22 cellular contexts compared by ENCODE assay signal in genomic region chr14:55276736-55277135, GRCh38. TPM values are rescaled to one million over a fixed set of nuclear protein-coding genes. Genes with fewer than 3 reads are reported as not detected.
DNase-seq lines count a peak whose midpoint lies in the region; ATAC-seq and TF ChIP-seq lines count a peak whose summit lies in the region.
"Had no signal": no experiment of that assay in that cellular context is flagged by ENCODE, and none has a peak within 500 bp of the region (broad histone marks: within the 10 kb centered on the region; RNA-seq: fewer than 3 reads in every experiment).

No MANE protein-coding gene starts in this region.

- H4K20me1 ChIP-seq in OCI-LY7 (ENCODE audit: insufficient read depth, low read length), result peaks cover 11% of the 10 kb centered on the region; the same call in 1 of the 2 replicates

- peak overlapping the region; percentile 69 for H3K4me2 ChIP-seq in OCI-LY7 (ENCODE audit: low read length)
- H3K4me2 ChIP-seq in mesendoderm (ENCODE audit: low read length), result no peak overlapping the region
- H3K4me2 ChIP-seq: A549, BLaER1, PC-9 had no signal

- H3K9me3 Mint-ChIP-seq in natural killer cell, result no peaks in the 10 kb centered on the region
- no peaks in the 10 kb centered on the region for H3K9me3 Mint-ChIP-seq in natural killer cell treated with Interleukin-12 subunit alpha and Interleukin-12 subunit beta and Interleukin-15 and Interleukin-18, amount 100 ng/mL, for 72 hours
- H3K9me3 Mint-ChIP-seq in stimulated activated memory B cell treated with anti-CD40 and anti-IgM and Interleukin-4, amounts not matched to agents 10 μg/mL and 1 μg/mL and 100 μg/mL, for 72 hours, result no peaks in the 10 kb centered on the region
- H3K9me3 Mint-ChIP-seq: CD4-positive, alpha-beta memory T cell had no signal

- no peak overlapping the region for H3K18ac ChIP-seq in mesendoderm (ENCODE audit: low read length)

- H3K79me2 ChIP-seq in OCI-LY7 (ENCODE audit: insufficient read depth, low read depth, low read length) (peaks cover 92% of the 10 kb centered on the region), mesendoderm (ENCODE audit: control insufficient read depth, insufficient read depth, low read length) (peaks cover 44% of the 10 kb centered on the region)

- no peak overlapping the region for H3K56ac ChIP-seq in mesendoderm (ENCODE audit: low read length)

- no peaks in the 10 kb centered on the region for H3K9me2 ChIP-seq in OCI-LY7 (ENCODE audit: insufficient read depth, low read length)

- no peak overlapping the region for H3K4ac ChIP-seq in mesendoderm (ENCODE audit: low read depth, low read length)

- no peaks in the 10 kb centered on the region for H3K36me3 Mint-ChIP-seq in natural killer cell
- no peaks in the 10 kb centered on the region for H3K36me3 Mint-ChIP-seq in natural killer cell treated with Interleukin-12 subunit alpha and Interleukin-12 subunit beta and Interleukin-15 and Interleukin-18, amount 100 ng/mL, for 72 hours
- peaks cover 10% of the 10 kb centered on the region for H3K36me3 Mint-ChIP-seq in stimulated activated memory B cell treated with anti-CD40 and anti-IgM and Interleukin-4, amounts not matched to agents 10 μg/mL and 1 μg/mL and 100 μg/mL, for 72 hours

- POLR2A ChIA-PET in OCI-LY7 (lab: Charles Lee), result interaction anchor here (0.7 kb wide), 1 partner anchor 376 kb away, joined by 3 read pairs; no protein-coding TSS in a partner anchor

- no peak for ATAC-seq in natural killer cell
- ATAC-seq in natural killer cell treated with Interleukin-12 subunit alpha and Interleukin-12 subunit beta and Interleukin-15 and Interleukin-18, amount 100 ng/mL, for 72 hours, result no peak
- ATAC-seq in stimulated activated memory B cell treated with anti-CD40 and anti-IgM and Interleukin-4, amounts not matched to agents 10 μg/mL and 1 μg/mL and 100 μg/mL, for 72 hours, result no peak
- ATAC-seq in HG03469 (IDR thresholded peaks at IDR 0.05; ENCODE audit: unreplicated experiment), result no peak
- ATAC-seq: A549 had no signal

- no TSS peak for BruUV-seq in OCI-LY7 (replicated peaks; lab: Mats Ljungman, UMichigan)

- peaks cover 58% of the 10 kb centered on the region for H3K4me1 ChIP-seq in OCI-LY7 (ENCODE audit: insufficient read depth, low read length, poor library complexity, severe bottlenecking)
- H3K4me1 ChIP-seq in mesendoderm (ENCODE audit: control insufficient read depth, low read depth, low read length), result peaks cover 11% of the 10 kb centered on the region

- peaks cover 16% of the 10 kb centered on the region for H3K79me1 ChIP-seq in mesendoderm (ENCODE audit: low read length)

- H3K27ac Mint-ChIP-seq in natural killer cell, result peak overlapping the region; percentile 85 to 86
- no peak overlapping the region for H3K27ac Mint-ChIP-seq in natural killer cell treated with Interleukin-12 subunit alpha and Interleukin-12 subunit beta and Interleukin-15 and Interleukin-18, amount 100 ng/mL, for 72 hours
- H3K27ac Mint-ChIP-seq in stimulated activated memory B cell treated with anti-CD40 and anti-IgM and Interleukin-4, amounts not matched to agents 10 μg/mL and 1 μg/mL and 100 μg/mL, for 72 hours, result peak overlapping the region; percentile 67

- H2BK15ac ChIP-seq in mesendoderm (replicated peaks; ENCODE audit: low read depth), result no peak overlapping the region

- no peak overlapping the region for H3K4me3 Mint-ChIP-seq in natural killer cell
- H3K4me3 Mint-ChIP-seq in natural killer cell treated with Interleukin-12 subunit alpha and Interleukin-12 subunit beta and Interleukin-15 and Interleukin-18, amount 100 ng/mL, for 72 hours, result no peak overlapping the region
- H3K4me3 Mint-ChIP-seq in stimulated activated memory B cell treated with anti-CD40 and anti-IgM and Interleukin-4, amounts not matched to agents 10 μg/mL and 1 μg/mL and 100 μg/mL, for 72 hours, result no peak overlapping the region
- H3K4me3 Mint-ChIP-seq: H9 had no signal

- peaks cover 10% of the 10 kb centered on the region for H3K36me3 ChIP-seq in OCI-LY7 (ENCODE audit: insufficient read depth, low read length)
- no peaks in the 10 kb centered on the region for H3K36me3 ChIP-seq in mesendoderm (ENCODE audit: control insufficient read depth, insufficient read depth, low read length)

- H3K9me3 ChIP-seq in OCI-LY7 (ENCODE audit: low read length), result no peaks in the 10 kb centered on the region
- H3K9me3 ChIP-seq: A549 had no signal

- CTCF ChIA-PET in OCI-LY7 (lab: Charles Lee; ENCODE audit: unreplicated experiment), result no interaction called here

- intact Hi-C loops in natural killer cell (cut with micrococcal nuclease) (loop anchor here (10.0 kb wide), 1 partner anchor 222 kb away; the partner anchor contains the start of gene MAPK1IP1L), OCI-LY7 (cut with micrococcal nuclease; ENCODE audit: unreplicated experiment) (loop anchor here (10.0 kb wide), 1 partner anchor 222 kb away; the partner anchor contains the start of gene MAPK1IP1L)

- peaks cover 68 to 77% of the 10 kb centered on the region in 2 donors for H3K4me1 Mint-ChIP-seq in natural killer cell
- H3K4me1 Mint-ChIP-seq in natural killer cell treated with Interleukin-12 subunit alpha and Interleukin-12 subunit beta and Interleukin-15 and Interleukin-18, amount 100 ng/mL, for 72 hours (ENCODE audit: low read depth in 2 of 2), result peaks cover 56 to 65% of the 10 kb centered on the region in 2 donors
- H3K4me1 Mint-ChIP-seq in stimulated activated memory B cell treated with anti-CD40 and anti-IgM and Interleukin-4, amounts not matched to agents 10 μg/mL and 1 μg/mL and 100 μg/mL, for 72 hours, result peaks cover 71% of the 10 kb centered on the region

- DNase-seq in natural killer cell (no peak), OCI-LY7 (ENCODE audit: low spot score) (no peak), mesendoderm (peak; percentile 65), amygdala (lab: John Stamatoyannopoulos, UW) (no peak)
- DNase-seq in natural killer cell treated with Interleukin-12 subunit alpha and Interleukin-12 subunit beta and Interleukin-15 and Interleukin-18, amount 100 ng/mL, for 72 hours (ENCODE audit: low spot score), result no peak
- no peak for DNase-seq in stimulated activated CD4-positive, alpha-beta T cell treated with anti-CD3 and anti-CD28 coated beads, Interleukin-4, amount 100 ng/mL, for 4 hours
- DNase-seq: CD4-positive, alpha-beta memory T cell; DMS153; H9; KBM-7; NCI-H1417; NCI-H187; NCI-H2107; NCI-H510A treated with DMSO at 0.1 percent for 48 hours; NCI-H774; PC-9; SIG-M5 had no signal

- no peaks in the 10 kb centered on the region for H3K27me3 ChIP-seq in mesendoderm (ENCODE audit: insufficient read depth, low read length, poor library complexity)
- H3K27me3 ChIP-seq: BLaER1 had no signal

- H2BK120ac ChIP-seq in mesendoderm (ENCODE audit: low read depth, low read length), result no peak overlapping the region

- H4K5ac ChIP-seq in mesendoderm (ENCODE audit: low read length), result no peak overlapping the region

- no peak overlapping the region for H3K23ac ChIP-seq in mesendoderm (ENCODE audit: low read length)

- H3K27ac ChIP-seq in OCI-LY7 (ENCODE audit: low read depth, low read length, poor library complexity, severe bottlenecking), result peak overlapping the region; percentile 74
- no peak overlapping the region for H3K27ac ChIP-seq in mesendoderm (ENCODE audit: low read depth, low read length)
- H3K27ac ChIP-seq: A549, BLaER1, PC-9, RWPE1 had no signal

- no CpG with 5 or more reads among the region's 3 CpGs for WGBS in mesendoderm (ENCODE audit: extremely low coverage, insufficient coverage, low lambda C conversion rate)

- H2BK5ac ChIP-seq in mesendoderm (ENCODE audit: low read length), result no peak overlapping the region

- no peak overlapping the region for H2AK5ac ChIP-seq in mesendoderm (ENCODE audit: low read length)

- H3K4me3 ChIP-seq in OCI-LY7 (ENCODE audit: low read depth, low read length, poor library complexity, severe bottlenecking) (no peak overlapping the region), mesendoderm (ENCODE audit: low read length) (no peak overlapping the region)
- H3K4me3 ChIP-seq: A549, BLaER1, PC-9 had no signal

- TF ChIP-seq CTCF in natural killer cell (IDR thresholded peaks at IDR 0.05), result no peak
- TF ChIP-seq CTCF in OCI-LY7 (conservative IDR thresholded peaks at IDR 0.05; ENCODE audit: low read length), result no peak

- H3K9ac ChIP-seq in mesendoderm (ENCODE audit: low read length), result no peak overlapping the region
- H3K9ac ChIP-seq: BLaER1 had no signal

- no peaks in the 10 kb centered on the region for H3K27me3 Mint-ChIP-seq in natural killer cell (ENCODE audit: low read depth in 2 of 2)
- H3K27me3 Mint-ChIP-seq in natural killer cell treated with Interleukin-12 subunit alpha and Interleukin-12 subunit beta and Interleukin-15 and Interleukin-18, amount 100 ng/mL, for 72 hours, result no peaks in the 10 kb centered on the region
- no peaks in the 10 kb centered on the region for H3K27me3 Mint-ChIP-seq in stimulated activated memory B cell treated with anti-CD40 and anti-IgM and Interleukin-4, amounts not matched to agents 10 μg/mL and 1 μg/mL and 100 μg/mL, for 72 hours
- H3K27me3 Mint-ChIP-seq: CD4-positive, alpha-beta memory T cell had no signal

- H2AFZ ChIP-seq in OCI-LY7 (ENCODE audit: low read length), result no peak overlapping the region
- H2AFZ ChIP-seq: PC-9 had no signal

- no peak overlapping the region for H4K8ac ChIP-seq in mesendoderm (ENCODE audit: low read depth, low read length)

RNA-seq across cellular contexts. Expression of gene FBXO34, which starts 5.5 kb away (rescaled TPM):
- total RNA-seq in natural killer cell, result 10 to 100 TPM; 34.7 to 39.3 (median 36.6) TPM
- total RNA-seq in natural killer cell treated with Interleukin-12 subunit alpha and Interleukin-12 subunit beta and Interleukin-15 and Interleukin-18, amount 100 ng/mL, for 72 hours, result 10 to 100 TPM; 18.7 to 26.1 TPM
- 26.3 and 28.3 TPM in 2 replicates for total RNA-seq in OCI-LY7 (2014; rRNA removed; shearing (Covaris generic))
- total RNA-seq in OCI-LY7 (2022), result 28.8 and 30.9 TPM in 2 replicates
- 8.4 TPM for polyA plus RNA-seq in mesendoderm (2013, experiment 1 of 2)
- polyA plus RNA-seq in mesendoderm (2013, experiment 2 of 2), result 8.6 TPM

Comparison
In these comparisons a context has a peak if more than half of its experiments do, and no peak if none do; other contexts are left out.
1. H3K27ac Mint-ChIP-seq: peak in natural killer cell (2 of 2) and stimulated activated memory B cell treated with anti-CD40 and anti-IgM and Interleukin-4, amounts not matched to agents 10 μg/mL and 1 μg/mL and 100 μg/mL, for 72 hours (single experiment); none in natural killer cell treated with Interleukin-12 subunit alpha and Interleukin-12 subunit beta and Interleukin-15 and Interleukin-18, amount 100 ng/mL, for 72 hours (0 of 2).